Comparison of ENCODE assay signal across 7 cellular contexts in the genomic region with DNA sequence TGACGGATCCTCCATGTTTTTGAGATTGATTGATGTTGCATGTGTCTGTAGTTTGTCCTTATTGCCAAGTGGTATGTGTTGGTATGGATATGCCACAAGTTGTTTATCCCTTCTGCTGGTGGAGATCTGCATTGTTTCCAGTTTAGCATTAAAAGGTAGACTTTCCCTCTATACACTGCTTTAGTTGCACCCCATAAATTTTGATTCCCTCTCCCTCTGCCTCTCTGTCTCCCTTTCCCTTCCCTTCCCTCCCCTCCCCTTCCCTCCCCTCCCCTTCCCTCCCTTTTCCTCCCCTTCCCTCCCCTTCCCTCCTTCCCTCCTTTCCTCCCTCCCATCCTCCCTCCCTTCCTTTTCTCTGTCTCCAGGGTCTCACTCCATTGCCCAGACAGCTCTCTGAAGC.
"Had no signal": no experiment of that assay in that cellular context is flagged by ENCODE, and none has a peak within 500 bp of the region (broad histone marks: within the 10 kb centered on the region; RNA-seq: fewer than 3 reads in every experiment).

No MANE protein-coding gene starts in this region.

- H3K4me3 ChIP-seq: GM12878 had no signal

- ATAC-seq: GM12878 had no signal

- DNase-seq: GDM1, GF-D8 had no signal

- FAIRE-seq: GM12878, GM12891, GM12892, GM18507, GM19239 had no signal
